In the genomic region with DNA sequence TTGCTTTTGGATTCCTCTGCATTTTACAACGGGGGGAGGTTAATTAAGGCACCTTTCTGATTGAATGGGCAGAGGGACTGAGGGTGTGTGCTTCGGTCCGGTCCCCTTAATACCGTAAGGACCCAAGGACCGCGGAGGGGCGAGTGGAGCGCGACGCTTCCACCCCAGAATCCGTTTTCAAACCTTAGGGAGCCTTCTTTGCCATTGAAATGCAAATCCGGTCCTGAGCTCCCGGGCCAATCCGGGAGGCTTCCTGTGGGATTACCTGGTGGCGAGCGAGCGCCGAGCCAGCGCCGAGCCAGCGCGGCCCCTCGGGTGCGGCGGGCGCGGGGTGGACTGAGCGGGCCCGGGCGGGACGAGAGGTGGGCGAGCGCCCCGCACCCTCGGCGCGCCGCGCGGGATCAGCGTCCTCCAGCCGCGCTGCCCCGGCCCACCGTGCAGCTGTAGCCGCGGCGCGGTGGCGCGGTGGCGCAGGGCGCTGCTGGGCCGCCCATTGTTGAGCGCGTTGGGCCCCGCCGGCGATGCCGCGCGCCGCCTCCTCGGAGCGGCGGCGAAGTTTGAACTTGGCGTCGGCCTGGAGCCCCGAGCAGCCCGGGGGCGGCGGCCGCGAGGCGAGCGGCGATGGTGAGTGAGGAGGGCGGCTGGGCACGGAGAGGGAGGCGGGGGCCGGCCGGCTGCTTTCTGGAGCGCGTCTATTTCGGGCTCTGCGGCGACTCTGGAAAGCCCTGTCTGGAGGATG, we compare ENCODE assay signal across 7 cellular contexts.
A peak's percentile ranks its signal among the peaks of the same experiment; 100 is the strongest.
DNase-seq lines count a peak whose midpoint lies in the region; ATAC-seq and TF ChIP-seq lines count a peak whose summit lies in the region.

No MANE protein-coding gene starts in this region.

- H4K20me1 ChIP-seq in PC-3 (ENCODE audit: low read length) (no peaks in the 10 kb centered on the region), mammary epithelial cell (ENCODE audit: insufficient read depth, low read length) (no peaks in the 10 kb centered on the region)

- CTCF ChIA-PET in PC-3 (lab: Charles Lee) (interaction anchor here (0.6 kb wide), 1 partner anchor 114 kb away, joined by 5 read pairs; no protein-coding TSS in a partner anchor), mammary epithelial cell (lab: Charles Lee; ENCODE audit: low non-redundant PET) (no interaction called here)

- ATAC-seq in HG02623 (IDR thresholded peaks at IDR 0.05; ENCODE audit: unreplicated experiment) (peak; percentile 43), PC-3 (peak; percentile 54)

- intact Hi-C loops in PC-3 (cut with micrococcal nuclease) (loop anchor here (2.0 kb wide), 1 partner anchor 24 kb away; no protein-coding TSS in a partner anchor), mammary epithelial cell (cut with micrococcal nuclease) (loop anchor here (1.0 to 2.0 kb wide), 3 partner anchors 44 to 103 kb away; no protein-coding TSS in a partner anchor)

- no peaks in the 10 kb centered on the region for H3F3A ChIP-seq in PC-3 (ENCODE audit: low read length, unreplicated experiment)

- H3K4me3 ChIP-seq in GM12864 (ENCODE audit: low read depth, low read length): peak overlapping the region; percentile 52
- H3K4me3 ChIP-seq in PC-3 (ENCODE audit: low read length): peak overlapping the region; percentile 85
- H3K4me3 ChIP-seq in mammary epithelial cell (replicated peaks in 1 of 3; ENCODE audit: insufficient read depth in 1 of 3, low read depth in 2 of 3, low read length in 3 of 3): peak overlapping the region; percentile 69 to 95 (median 77)
- peak overlapping the region; percentile 80 for H3K4me3 ChIP-seq in kidney epithelial cell (ENCODE audit: low read depth, low read length)

- peak overlapping the region; percentile 90 for H3K9ac ChIP-seq in PC-3 (ENCODE audit: low read length)
- H3K9ac ChIP-seq in mammary epithelial cell (ENCODE audit: insufficient read depth, low read length): peak overlapping the region; percentile 97

- H3K27me3 ChIP-seq in PC-3 (ENCODE audit: low read length): no peaks in the 10 kb centered on the region
- no peaks in the 10 kb centered on the region for H3K27me3 ChIP-seq in mammary epithelial cell (ENCODE audit: insufficient read depth, low read length)
- H3K27me3 ChIP-seq in kidney epithelial cell (ENCODE audit: control insufficient read depth, insufficient read depth, low read length): no peaks in the 10 kb centered on the region

- H3K9me3 ChIP-seq in PC-3 (ENCODE audit: low read length) (no peaks in the 10 kb centered on the region), mammary epithelial cell (replicated peaks; ENCODE audit: insufficient read depth, low read length) (no peaks in the 10 kb centered on the region)

- WGBS in mammary epithelial cell (ENCODE audit: low coverage, missing lambda C conversion rate): 0% methylated on average over 10 of the region's 88 CpGs

- peak overlapping the region; percentile 82 for H2AFZ ChIP-seq in PC-3 (ENCODE audit: low read length)
- peak overlapping the region; percentile 90 for H2AFZ ChIP-seq in mammary epithelial cell (ENCODE audit: low read depth, low read length)

- POLR2A ChIA-PET in PC-3 (lab: Charles Lee; ENCODE audit: unreplicated experiment): interaction anchor here (0.7 kb wide), 1 partner anchor 24 kb away, joined by 6 read pairs; no protein-coding TSS in a partner anchor

- BruUV-seq in PC-3 (replicated peaks; lab: Mats Ljungman, UMichigan) (no TSS peak), mammary epithelial cell (replicated peaks; lab: Mats Ljungman, UMichigan) (no TSS peak)

- in situ Hi-C loops in mammary epithelial cell (cut with MboI; ENCODE audit: low sequenced_read_pairs in 2 of 2): no loop called here

- H3K4me2 ChIP-seq in PC-3 (ENCODE audit: low read length) (peak overlapping the region; percentile 92), mammary epithelial cell (ENCODE audit: insufficient read depth, low read depth, low read length) (peak overlapping the region; percentile 92)

- H3K4me1 ChIP-seq in PC-3 (ENCODE audit: insufficient read depth, low read length) (peaks cover 40% of the 10 kb centered on the region), mammary epithelial cell (ENCODE audit: insufficient read depth, low read length) (peaks cover 41% of the 10 kb centered on the region)

- H3K79me2 ChIP-seq in PC-3 (ENCODE audit: low read length) (peaks cover 55% of the 10 kb centered on the region), mammary epithelial cell (ENCODE audit: insufficient read depth, low read length) (peaks cover 53% of the 10 kb centered on the region)

- dilution Hi-C loops in mammary epithelial cell (cut with HindIII; ENCODE audit: low sequenced_read_pairs): loop anchor here (5.0 kb wide), 1 partner anchor 43 kb away; no protein-coding TSS in a partner anchor

- DNase-seq in GM12864 (ENCODE audit: low read depth) (no peak), PC-3 (peak; percentile 65), mammary epithelial cell (peak; percentile 68), kidney epithelial cell (ENCODE audit: low read depth) (no peak), NCI-H524 treated with DMSO at 0.1 percent for 48 hours (lab: John Stamatoyannopoulos, UW) (no peak)
- DNase-seq in stimulated activated CD4-positive, alpha-beta T cell treated with anti-CD3 and anti-CD28 coated beads, Interleukin-4, amount 100 ng/mL, for 1 hour: peak; percentile 11

- H3K9me2 ChIP-seq in PC-3 (replicated peaks; ENCODE audit: low read length): no peaks in the 10 kb centered on the region

- H3K36me3 ChIP-seq in PC-3 (ENCODE audit: low read depth, low read length): no peaks in the 10 kb centered on the region
- no peaks in the 10 kb centered on the region for H3K36me3 ChIP-seq in mammary epithelial cell (ENCODE audit: insufficient read depth, low read length)
- no peaks in the 10 kb centered on the region for H3K36me3 ChIP-seq in kidney epithelial cell (ENCODE audit: control insufficient read depth, insufficient read depth, low read length)

- TF ChIP-seq CTCF in GM12864 (IDR thresholded peaks at IDR 0.05; ENCODE audit: low read depth, low read length, missing control alignments): no peak
- TF ChIP-seq CTCF in PC-3 (conservative IDR thresholded peaks at IDR 0.05; ENCODE audit: low read depth, low read length): no peak
- TF ChIP-seq CTCF in mammary epithelial cell (conservative IDR thresholded peaks at IDR 0.05 in 1 of 2, IDR thresholded peaks at IDR 0.05 in 1 of 2; ENCODE audit: extremely low read depth in 1 of 2, insufficient read depth in 1 of 2, low read depth in 1 of 2, low read length in 2 of 2): no peak
- TF ChIP-seq CTCF in kidney epithelial cell (IDR thresholded peaks at IDR 0.05; ENCODE audit: insufficient read depth, low read length, poor library complexity, severe bottlenecking): no peak

- H3K27ac ChIP-seq in PC-3 (ENCODE audit: low read length) (peak overlapping the region; percentile 71), mammary epithelial cell (ENCODE audit: insufficient read depth, low read depth, low read length) (peak overlapping the region; percentile 91)

Comparison
In these comparisons a context has a peak if more than half of its experiments do, and no peak if none do; other contexts are left out.
1. DNase-seq: peak in PC-3 (single experiment), mammary epithelial cell (single experiment) and stimulated activated CD4-positive, alpha-beta T cell treated with anti-CD3 and anti-CD28 coated beads, Interleukin-4, amount 100 ng/mL, for 1 hour (single experiment); none in GM12864 (single experiment), kidney epithelial cell (single experiment) and NCI-H524 treated with DMSO at 0.1 percent for 48 hours (single experiment).
2. Peak in every context shown above with its lines, with median percentiles within 50 percentile points of each other: H3K4me3 ChIP-seq.